In the genomic region with DNA sequence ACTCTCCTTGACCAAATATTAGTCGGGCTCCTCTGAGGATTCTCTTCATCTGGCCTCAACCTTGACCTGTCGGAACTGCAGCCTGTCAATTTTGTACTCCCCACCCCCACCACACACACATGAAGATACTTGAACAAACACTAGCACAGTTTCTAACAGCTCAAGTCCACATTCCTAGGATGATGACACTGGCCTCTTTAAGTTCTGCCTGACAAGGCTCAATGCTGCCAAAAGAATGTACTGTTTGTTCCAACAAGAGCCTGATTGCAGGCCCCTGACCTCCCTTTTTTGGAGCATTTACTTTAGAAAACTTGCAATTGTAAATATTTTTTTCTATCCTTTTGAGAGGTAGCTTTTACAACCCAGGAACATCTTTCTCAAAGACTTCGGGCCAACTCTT, we compare ENCODE assay signal across 23 cellular contexts.
A peak's percentile ranks its signal among the peaks of the same experiment; 100 is the strongest.
DNase-seq lines count a peak whose midpoint lies in the region; ATAC-seq and TF ChIP-seq lines count a peak whose summit lies in the region.
"Had no signal": no experiment of that assay in that cellular context is flagged by ENCODE, and none has a peak within 500 bp of the region (broad histone marks: within the 10 kb centered on the region; RNA-seq: fewer than 3 reads in every experiment).

No MANE protein-coding gene starts in this region.

- H3K9me3 Mint-ChIP-seq in Caco-2 (ENCODE audit: unreplicated experiment) = peaks cover 40% of the 10 kb centered on the region
- H3K9me3 Mint-ChIP-seq in natural killer cell treated with Interleukin-12 subunit alpha and Interleukin-12 subunit beta and Interleukin-15 and Interleukin-18, amount 100 ng/mL, for 72 hours = peaks cover 8% of the 10 kb centered on the region
- peaks cover 12% of the 10 kb centered on the region for H3K9me3 Mint-ChIP-seq in stimulated activated effector memory CD8-positive, alpha-beta T cell treated with anti-CD3 and anti-CD28 coated beads, Interleukin-12 subunit alpha, Interleukin-12 subunit beta, amount 100 ng/mL, for 72 hours

- BruUV-seq in Caco-2 (replicated peaks; lab: Mats Ljungman, UMichigan) = no TSS peak

- peak; percentile 46 to 69 for DNase-seq in Caco-2
- DNase-seq in fibroblast of pulmonary artery (ENCODE audit: low read depth) = peak; percentile 65
- peak; percentile 46 for DNase-seq in skeletal muscle cell (ENCODE audit: low read depth)
- DNase-seq in natural killer cell treated with Interleukin-12 subunit alpha and Interleukin-12 subunit beta and Interleukin-15 and Interleukin-18, amount 100 ng/mL, for 72 hours (ENCODE audit: low spot score) = no peak
- DNase-seq in activated CD4-positive, alpha-beta T cell treated with anti-CD3 and anti-CD28 coated beads, Interleukin-2, amount 50 U/mL, for 1 hour = no peak
- no peak for DNase-seq in stimulated activated effector memory CD8-positive, alpha-beta T cell treated with anti-CD3 and anti-CD28 coated beads, Interleukin-12 subunit alpha, Interleukin-12 subunit beta, amount 100 ng/mL, for 72 hours (ENCODE audit: low spot score in 2 of 2)
- DNase-seq: activated naive CD4-positive, alpha-beta T cell; activated T-cell treated with anti-CD3 and anti-CD28 coated beads, Interleukin-2, amount 50 U/mL, for 24 hours; DMS79 treated with DMSO at 0.1 percent for 48 hours; Kasumi-1; naive thymus-derived CD8-positive, alpha-beta T cell; NCI-H187; NCI-H2227 treated with DMSO at 0.1 percent for 48 hours; NCI-H748 treated with DMSO at 0.1 percent for 48 hours; sigmoid colon had no signal

- peaks cover 8% of the 10 kb centered on the region for H3K4me1 Mint-ChIP-seq in Caco-2 (ENCODE audit: low read depth, unreplicated experiment)
- H3K4me1 Mint-ChIP-seq in natural killer cell treated with Interleukin-12 subunit alpha and Interleukin-12 subunit beta and Interleukin-15 and Interleukin-18, amount 100 ng/mL, for 72 hours (ENCODE audit: low read depth in 2 of 2) = no peaks in the 10 kb centered on the region
- no peaks in the 10 kb centered on the region for H3K4me1 Mint-ChIP-seq in stimulated activated effector memory CD8-positive, alpha-beta T cell treated with anti-CD3 and anti-CD28 coated beads, Interleukin-12 subunit alpha, Interleukin-12 subunit beta, amount 100 ng/mL, for 72 hours
- H3K4me1 Mint-ChIP-seq: central memory CD8-positive, alpha-beta T cell; GM23338; mesothelial cell of epicardium; naive thymus-derived CD8-positive, alpha-beta T cell; stimulated activated memory B cell treated with anti-CD40 and anti-IgM and Interleukin-4, amounts not matched to agents 10 μg/mL and 1 μg/mL and 100 μg/mL, for 72 hours had no signal

- no peak overlapping the region for H3K4me3 ChIP-seq in Caco-2 (ENCODE audit: low read depth, low read length)
- H3K4me3 ChIP-seq in fibroblast of pulmonary artery (replicated peaks; ENCODE audit: low read depth, low read length) = no peak overlapping the region
- no peak overlapping the region for H3K4me3 ChIP-seq in skeletal muscle cell (ENCODE audit: low read depth, low read length)
- H3K4me3 ChIP-seq: GM23338, sigmoid colon, suprapubic skin had no signal

- CTCF ChIA-PET in Caco-2 (lab: Charles Lee) = interaction anchor here (0.8 kb wide), 1 partner anchor 43 kb away, joined by 3 read pairs; no protein-coding TSS in a partner anchor

- no peak for TF ChIP-seq CTCF in Caco-2 (IDR thresholded peaks at IDR 0.05; ENCODE audit: insufficient read depth in 1 of 2, low read depth in 1 of 2, low read length in 1 of 2, severe bottlenecking in 1 of 2, unreplicated experiment in 1 of 2)
- TF ChIP-seq CTCF in VCaP (conservative IDR thresholded peaks at IDR 0.05) = no peak
- no peak for TF ChIP-seq CTCF in fibroblast of pulmonary artery (IDR thresholded peaks at IDR 0.05; ENCODE audit: low read length, missing control alignments)

- POLR2A ChIA-PET in Caco-2 (lab: Charles Lee) = no interaction called here

- no peaks in the 10 kb centered on the region for H3K36me3 Mint-ChIP-seq in Caco-2 (ENCODE audit: insufficient read depth, unreplicated experiment)
- no peaks in the 10 kb centered on the region for H3K36me3 Mint-ChIP-seq in natural killer cell treated with Interleukin-12 subunit alpha and Interleukin-12 subunit beta and Interleukin-15 and Interleukin-18, amount 100 ng/mL, for 72 hours
- H3K36me3 Mint-ChIP-seq in stimulated activated effector memory CD8-positive, alpha-beta T cell treated with anti-CD3 and anti-CD28 coated beads, Interleukin-12 subunit alpha, Interleukin-12 subunit beta, amount 100 ng/mL, for 72 hours = no peaks in the 10 kb centered on the region
- H3K36me3 Mint-ChIP-seq: mesothelial cell of epicardium; naive thymus-derived CD8-positive, alpha-beta T cell; stimulated activated memory B cell treated with anti-CD40 and anti-IgM and Interleukin-4, amounts not matched to agents 10 μg/mL and 1 μg/mL and 100 μg/mL, for 72 hours had no signal

- H3K27ac Mint-ChIP-seq in Caco-2 (ENCODE audit: unreplicated experiment) = peak overlapping the region; percentile 85
- no peak overlapping the region for H3K27ac Mint-ChIP-seq in natural killer cell treated with Interleukin-12 subunit alpha and Interleukin-12 subunit beta and Interleukin-15 and Interleukin-18, amount 100 ng/mL, for 72 hours
- no peak overlapping the region for H3K27ac Mint-ChIP-seq in stimulated activated effector memory CD8-positive, alpha-beta T cell treated with anti-CD3 and anti-CD28 coated beads, Interleukin-12 subunit alpha, Interleukin-12 subunit beta, amount 100 ng/mL, for 72 hours
- H3K27ac Mint-ChIP-seq: activated T-cell treated with anti-CD3 and anti-CD28 coated beads, Interleukin-2, amount 50 U/mL, for 24 hours; GM23338; mesothelial cell of epicardium; naive thymus-derived CD8-positive, alpha-beta T cell; stimulated activated memory B cell treated with anti-CD40 and anti-IgM and Interleukin-4, amounts not matched to agents 10 μg/mL and 1 μg/mL and 100 μg/mL, for 72 hours had no signal

- no peaks in the 10 kb centered on the region for H3K27me3 Mint-ChIP-seq in Caco-2 (ENCODE audit: insufficient read depth, unreplicated experiment)
- peaks cover 0 to 10% of the 10 kb centered on the region in 2 donors for H3K27me3 Mint-ChIP-seq in natural killer cell treated with Interleukin-12 subunit alpha and Interleukin-12 subunit beta and Interleukin-15 and Interleukin-18, amount 100 ng/mL, for 72 hours
- H3K27me3 Mint-ChIP-seq: central memory CD8-positive, alpha-beta T cell; stimulated activated memory B cell treated with anti-CD40 and anti-IgM and Interleukin-4, amounts not matched to agents 10 μg/mL and 1 μg/mL and 100 μg/mL, for 72 hours had no signal

- peak overlapping the region; percentile 62 for H3K27ac ChIP-seq in VCaP
- H3K27ac ChIP-seq: epithelial cell of prostate, sigmoid colon, suprapubic skin had no signal

- peak overlapping the region; percentile 26 for H3K4me3 Mint-ChIP-seq in Caco-2 (ENCODE audit: unreplicated experiment)
- H3K4me3 Mint-ChIP-seq in natural killer cell treated with Interleukin-12 subunit alpha and Interleukin-12 subunit beta and Interleukin-15 and Interleukin-18, amount 100 ng/mL, for 72 hours = no peak overlapping the region
- H3K4me3 Mint-ChIP-seq in stimulated activated effector memory CD8-positive, alpha-beta T cell treated with anti-CD3 and anti-CD28 coated beads, Interleukin-12 subunit alpha, Interleukin-12 subunit beta, amount 100 ng/mL, for 72 hours = no peak overlapping the region
- H3K4me3 Mint-ChIP-seq: activated T-cell treated with anti-CD3 and anti-CD28 coated beads, Interleukin-2, amount 50 U/mL, for 24 hours; central memory CD8-positive, alpha-beta T cell; GM23338; mesothelial cell of epicardium; naive thymus-derived CD8-positive, alpha-beta T cell; stimulated activated memory B cell treated with anti-CD40 and anti-IgM and Interleukin-4, amounts not matched to agents 10 μg/mL and 1 μg/mL and 100 μg/mL, for 72 hours had no signal

- intact Hi-C loops in Caco-2 (cut with micrococcal nuclease; ENCODE audit: unreplicated experiment) = loop anchor here (1.0 kb wide), 2 partner anchors 43 to 87 kb away; no protein-coding TSS in a partner anchor

- no peak for ATAC-seq in natural killer cell treated with Interleukin-12 subunit alpha and Interleukin-12 subunit beta and Interleukin-15 and Interleukin-18, amount 100 ng/mL, for 72 hours
- ATAC-seq in stimulated activated effector memory CD8-positive, alpha-beta T cell treated with anti-CD3 and anti-CD28 coated beads, Interleukin-12 subunit alpha, Interleukin-12 subunit beta, amount 100 ng/mL, for 72 hours = no peak
- ATAC-seq: activated CD4-positive, CD25-positive, alpha-beta regulatory T cell treated with anti-CD3 and anti-CD28 coated beads, Interleukin-2, amount 50 U/mL, for 24 hours; GM23338; naive thymus-derived CD8-positive, alpha-beta T cell; stimulated activated memory B cell treated with anti-CD40 and anti-IgM and Interleukin-4, amounts not matched to agents 10 μg/mL and 1 μg/mL and 100 μg/mL, for 72 hours had no signal

- peaks cover 14% of the 10 kb centered on the region for H3K4me1 ChIP-seq in Caco-2
- H3K4me1 ChIP-seq: suprapubic skin had no signal

- no peaks in the 10 kb centered on the region for H3K27me3 ChIP-seq in Caco-2 (replicated peaks; ENCODE audit: control insufficient read depth, insufficient read depth, low read length)
- H3K27me3 ChIP-seq: sigmoid colon, suprapubic skin had no signal

- H3K9me3 ChIP-seq in Caco-2 = peaks cover 11% of the 10 kb centered on the region; the same call in 1 of the 2 replicates

- H3K36me3 ChIP-seq in Caco-2 (ENCODE audit: control insufficient read depth, insufficient read depth, low read length) = no peaks in the 10 kb centered on the region
- H3K36me3 ChIP-seq: sigmoid colon, suprapubic skin had no signal

Comparison
In these comparisons a context has a peak if more than half of its experiments do, and no peak if none do; other contexts are left out.
1. DNase-seq: peak in Caco-2 (2 of 2), fibroblast of pulmonary artery (single experiment) and skeletal muscle cell (single experiment); none in natural killer cell treated with Interleukin-12 subunit alpha and Interleukin-12 subunit beta and Interleukin-15 and Interleukin-18, amount 100 ng/mL, for 72 hours (single experiment), activated CD4-positive, alpha-beta T cell treated with anti-CD3 and anti-CD28 coated beads, Interleukin-2, amount 50 U/mL, for 1 hour (single experiment) and stimulated activated effector memory CD8-positive, alpha-beta T cell treated with anti-CD3 and anti-CD28 coated beads, Interleukin-12 subunit alpha, Interleukin-12 subunit beta, amount 100 ng/mL, for 72 hours (0 of 2).